In the genomic region with DNA sequence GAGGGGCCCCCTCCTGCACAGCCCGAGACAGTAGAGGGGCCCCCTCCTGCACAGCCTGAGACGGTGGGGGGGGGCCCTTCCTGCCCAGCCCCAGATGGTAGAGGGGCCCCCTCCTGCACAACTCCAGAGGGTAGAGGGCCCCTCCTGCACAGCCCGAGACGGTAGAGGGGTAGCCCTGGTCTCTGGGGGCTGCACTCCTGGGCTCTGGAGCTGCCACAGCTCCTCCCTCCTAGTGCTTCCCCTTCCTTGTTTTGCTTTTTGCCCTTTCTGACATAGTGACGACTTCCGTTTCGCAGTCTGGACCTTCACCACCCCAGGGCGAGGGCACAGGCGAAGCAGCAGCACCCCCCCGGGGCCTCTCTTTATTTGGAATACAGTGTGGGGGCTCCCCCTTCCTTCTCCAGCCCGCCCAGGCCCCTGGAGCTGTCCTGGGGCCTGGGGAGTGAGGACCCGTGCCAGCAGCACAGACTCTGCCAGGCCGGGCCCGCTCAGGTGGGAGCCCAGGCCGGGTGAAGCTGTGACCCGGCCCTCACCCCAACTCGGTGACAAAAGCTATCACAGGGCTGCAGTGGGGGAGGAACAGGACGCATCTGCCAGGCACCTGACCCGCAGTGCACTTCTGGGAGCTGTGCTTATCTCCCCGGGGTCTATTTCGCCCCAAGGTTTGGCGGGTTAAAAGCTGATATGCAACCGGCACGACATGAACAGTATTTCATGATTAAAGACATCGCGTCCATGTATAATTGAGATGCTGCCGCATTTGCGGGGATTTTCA, we compare ENCODE assay signal across 8 cellular contexts. TPM values are rescaled to one million over a fixed set of nuclear protein-coding genes. Genes with fewer than 3 reads are reported as not detected.
DNase-seq lines count a peak whose midpoint lies in the region; ATAC-seq and TF ChIP-seq lines count a peak whose summit lies in the region.

No MANE protein-coding gene starts in this region.

- POLR2A ChIA-PET in RWPE1 (lab: Yijun Ruan, JAX; ENCODE audit: low non-redundant PET): interaction anchor here (0.7 to 1.5 kb wide), 5 partner anchors 20 to 203 kb away, joined by 3 to 7 read pairs (median 4); a partner anchor contains a TSS

- DNase-seq in SIG-M5 treated with dmso at 0.1 percent for 504 hours (lab: John Stamatoyannopoulos, UW; ENCODE audit: unreplicated experiment) (peak; percentile 88), SIG-M5 (lab: John Stamatoyannopoulos, UW) (no peak), RWPE1 (ENCODE audit: low spot score) (peak; percentile 23), activated gamma-delta T cell (lab: John Stamatoyannopoulos, UW) (peak; percentile 40), foreskin melanocyte (peak; percentile 68), neuronal stem cell (ENCODE audit: low spot score) (peak; percentile 37)

- CTCF ChIA-PET in RWPE1 (lab: Yijun Ruan, JAX): interaction anchor here (0.6 to 0.9 kb wide), 2 partner anchors 30 to 1139 kb away, joined by 3 to 5 read pairs; a partner anchor contains a TSS

- H2AK5ac ChIP-seq in neuronal stem cell (ENCODE audit: low read depth, low read length): peak overlapping the region; percentile 95

- H3K9me3 ChIP-seq in neuronal stem cell (replicated peaks in 1 of 2; ENCODE audit: control insufficient read depth in 2 of 2, insufficient read depth in 1 of 2, low read depth in 1 of 2, low read length in 2 of 2) (peaks cover 0 to 9% of the 10 kb centered on the region in 2 donors), thymus (ENCODE audit: control insufficient read depth) (no peaks in the 10 kb centered on the region)

- no peak overlapping the region for H2BK15ac ChIP-seq in neuronal stem cell (ENCODE audit: low read length)

- H3K36me3 ChIP-seq in neuronal stem cell (replicated peaks in 1 of 2; ENCODE audit: control insufficient read depth in 2 of 2, insufficient read depth in 2 of 2, low read length in 2 of 2) (peaks cover 7 to 9% of the 10 kb centered on the region in 2 donors), thymus (ENCODE audit: control insufficient read depth, insufficient read depth) (no peaks in the 10 kb centered on the region)

- no peaks in the 10 kb centered on the region for H3K27me3 ChIP-seq in neuronal stem cell (ENCODE audit: control insufficient read depth in 3 of 3, insufficient read depth in 3 of 3, low read depth in 1 of 3, low read length in 3 of 3)
- H3K27me3 ChIP-seq in thymus (ENCODE audit: control insufficient read depth, insufficient read depth): no peaks in the 10 kb centered on the region

- peak overlapping the region; percentile 39 for H3K23ac ChIP-seq in neuronal stem cell (ENCODE audit: low read depth, low read length, poor library complexity)

- TF ChIP-seq CTCF in RWPE1 (conservative IDR thresholded peaks at IDR 0.05; ENCODE audit: low read depth): no peak

- H3K9ac ChIP-seq in neuronal stem cell (ENCODE audit: low read depth, low read length, poor library complexity): peak overlapping the region; percentile 74

- H3K79me1 ChIP-seq in neuronal stem cell (ENCODE audit: low read depth, low read length): peaks cover 12% of the 10 kb centered on the region

- H3K27ac ChIP-seq in RWPE1 (peak overlapping the region; percentile 87), neuronal stem cell (replicated peaks; ENCODE audit: low read length) (peak overlapping the region; percentile 98), thymus (ENCODE audit: low read depth) (peak overlapping the region; percentile 99)

- H3K4me3 ChIP-seq in neuronal stem cell (ENCODE audit: low read length in 2 of 2) (peak overlapping the region; percentile 88 to 92), thymus (ENCODE audit: low read length) (peak overlapping the region; percentile 83)

- no peak overlapping the region for H4K8ac ChIP-seq in neuronal stem cell (ENCODE audit: low read depth, low read length)

- H2AFZ ChIP-seq in neuronal stem cell (ENCODE audit: low read length): peak overlapping the region; percentile 96

- peak; percentile 49 for ATAC-seq in HG03175 (IDR thresholded peaks at IDR 0.05; ENCODE audit: unreplicated experiment)

- WGBS in neuronal stem cell (ENCODE audit: extremely low coverage in 2 of 2, insufficient read length in 2 of 2, insufficient replicate concordance in 1 of 2), 2 donors: no CpG with 5 or more reads among the region's 28 CpGs
- WGBS in thymus: under 1% methylated on average over 28 of the region's 28 CpGs

- H3K18ac ChIP-seq in neuronal stem cell (ENCODE audit: low read length): peak overlapping the region; percentile 93

- H2BK12ac ChIP-seq in neuronal stem cell (ENCODE audit: low read length): no peak overlapping the region

- H2BK5ac ChIP-seq in neuronal stem cell (ENCODE audit: low read length): peak overlapping the region; percentile 96

- no peak overlapping the region for H3K14ac ChIP-seq in neuronal stem cell (ENCODE audit: low read length)

- peak overlapping the region; percentile 38 for H3K4ac ChIP-seq in neuronal stem cell (ENCODE audit: low read length)

- H3K4me2 ChIP-seq in neuronal stem cell (ENCODE audit: insufficient read depth, low read length, poor library complexity, severe bottlenecking): peak overlapping the region; percentile 70

- H4K91ac ChIP-seq in neuronal stem cell (ENCODE audit: low read depth, low read length, poor library complexity): no peak overlapping the region

- peak overlapping the region; percentile 61 for H2BK120ac ChIP-seq in neuronal stem cell (ENCODE audit: low read depth, low read length)

- H3K4me1 ChIP-seq in neuronal stem cell (ENCODE audit: control insufficient read depth in 2 of 2, insufficient read depth in 1 of 2, low read depth in 1 of 2, low read length in 2 of 2): peaks cover 7 to 8% of the 10 kb centered on the region in 2 donors
- H3K4me1 ChIP-seq in thymus (ENCODE audit: control insufficient read depth, insufficient read depth, low read length): peaks cover 5% of the 10 kb centered on the region

RNA-seq across cellular contexts. Expression of a gene that starts 1.1 kb away (rescaled TPM):
- polyA plus RNA-seq in neuronal stem cell (2013, experiment 1 of 2): 35.1 TPM
- 35.3 TPM for polyA plus RNA-seq in neuronal stem cell (2013, experiment 2 of 2)
- polyA plus RNA-seq in thymus: 12.3 TPM

RNA-seq across cellular contexts. Expression of a gene that starts 29.3 kb away (rescaled TPM):
- 1.1 TPM for polyA plus RNA-seq in neuronal stem cell (2013, experiment 1 of 2)
- 1.3 TPM for polyA plus RNA-seq in neuronal stem cell (2013, experiment 2 of 2)
- 233 TPM for polyA plus RNA-seq in thymus

RNA-seq across cellular contexts. Expression of a gene that starts 47.3 kb away (rescaled TPM):
- polyA plus RNA-seq in neuronal stem cell (2013, experiment 1 of 2): 1.1 TPM
- 1.4 TPM for polyA plus RNA-seq in neuronal stem cell (2013, experiment 2 of 2)
- polyA plus RNA-seq in thymus: 1.8 TPM

RNA-seq across cellular contexts. Expression of a gene that starts 55.4 kb away (rescaled TPM):
- 208 TPM for polyA plus RNA-seq in neuronal stem cell (2013, experiment 1 of 2)
- polyA plus RNA-seq in neuronal stem cell (2013, experiment 2 of 2): 209 TPM
- polyA plus RNA-seq in thymus: 0.55 TPM

RNA-seq across cellular contexts. Expression of a gene that starts 59.1 kb away (rescaled TPM):
- polyA plus RNA-seq in neuronal stem cell (2013, experiment 1 of 2): 23.5 TPM
- polyA plus RNA-seq in neuronal stem cell (2013, experiment 2 of 2): 22.7 TPM
- 27.1 TPM for polyA plus RNA-seq in thymus
